In genomic region chr9:272251-273213, GRCh38 we compare ENCODE assay signal across 10 cellular contexts. TPM values are rescaled to one million over a fixed set of nuclear protein-coding genes. Genes with fewer than 3 reads are reported as not detected.
A peak's percentile ranks its signal among the peaks of the same experiment; 100 is the strongest.
DNase-seq lines count a peak whose midpoint lies in the region; ATAC-seq and TF ChIP-seq lines count a peak whose summit lies in the region.
"Had no signal": no experiment of that assay in that cellular context is flagged by ENCODE, and none has a peak within 500 bp of the region (broad histone marks: within the 10 kb centered on the region; RNA-seq: fewer than 3 reads in every experiment).

No MANE protein-coding gene starts in this region.

- no peaks in the 10 kb centered on the region for H3K9me3 ChIP-seq in right atrium auricular region
- H3K9me3 ChIP-seq: A549 had no signal

- H3K4me3 ChIP-seq in right atrium auricular region, result no peak overlapping the region
- H3K4me3 ChIP-seq: A549 had no signal

- H3K36me3 ChIP-seq in right atrium auricular region, result no peaks in the 10 kb centered on the region

- no peaks in the 10 kb centered on the region for H3K4me1 ChIP-seq in right atrium auricular region
- H3K4me1 ChIP-seq: A549, parathyroid adenoma had no signal

- DNase-seq in Right ventricle myocardium inferior (ENCODE audit: missing footprints) (no peak), right atrium auricular region (ENCODE audit: low spot score) (no peak), germinal center (ENCODE audit: low spot score) (peak; percentile 82), NCI-H1694 treated with DMSO at 0.1 percent for 48 hours (lab: John Stamatoyannopoulos, UW) (no peak), NCI-H524 (lab: John Stamatoyannopoulos, UW) (no peak)
- DNase-seq in activated CD4-positive, alpha-beta T cell treated with anti-CD3 and anti-CD28 coated beads for 24 hours (ENCODE audit: low read depth in 2 of 2), result peak; percentile 44 to 52
- DNase-seq in stimulated activated CD8-positive, alpha-beta memory T cell treated with anti-CD3 and anti-CD28 coated beads, Interleukin-4, amount 100 ng/mL, for 24 hours (ENCODE audit: low read depth), result peak; percentile 42

- H3K27me3 ChIP-seq in right atrium auricular region, result no peaks in the 10 kb centered on the region

- intact Hi-C loops in Right ventricle myocardium inferior (cut with DNase I), result no loop called here

- ATAC-seq in Right ventricle myocardium inferior, result peak; percentile 39
- peak; percentile 91 for ATAC-seq in HG03442 (IDR thresholded peaks at IDR 0.05; ENCODE audit: unreplicated experiment)
- ATAC-seq: A549 had no signal

- no peak for TF ChIP-seq CTCF in right atrium auricular region (IDR thresholded peaks at IDR 0.05)

- H3K27ac ChIP-seq in right atrium auricular region, result peak overlapping the region in 1 of 2 donors; percentile 16
- H3K27ac ChIP-seq: A549, parathyroid adenoma had no signal

RNA-seq across cellular contexts. Expression of gene DOCK8, which starts 57.9 kb away (rescaled TPM):
- total RNA-seq in Right ventricle myocardium inferior, result 6.1 TPM
- total RNA-seq in right atrium auricular region, result 1 to 10 TPM; 5.2 to 9.5 TPM

Comparison
In these comparisons a context has a peak if more than half of its experiments do, and no peak if none do; other contexts are left out.
1. DNase-seq: peak in activated CD4-positive, alpha-beta T cell treated with anti-CD3 and anti-CD28 coated beads for 24 hours (2 of 2), germinal center (single experiment) and stimulated activated CD8-positive, alpha-beta memory T cell treated with anti-CD3 and anti-CD28 coated beads, Interleukin-4, amount 100 ng/mL, for 24 hours (single experiment); none in Right ventricle myocardium inferior (single experiment), right atrium auricular region (single experiment), NCI-H1694 treated with DMSO at 0.1 percent for 48 hours (single experiment) and NCI-H524 (0 of 2).